Comparison of ENCODE assay signal across 8 cellular contexts in genomic region chr17:67471118-67471517, GRCh38.
"Had no signal": no experiment of that assay in that cellular context is flagged by ENCODE, and none has a peak within 500 bp of the region (broad histone marks: within the 10 kb centered on the region; RNA-seq: fewer than 3 reads in every experiment).

No MANE protein-coding gene starts in this region.

- H3K27ac ChIP-seq: GM23248, KMS-11 had no signal

- H3K36me3 ChIP-seq: HAP-1 had no signal

- H3K4me2 ChIP-seq: KMS-11 had no signal

- H2AFZ ChIP-seq: GM23248 had no signal

- H3K4me3 ChIP-seq: GM23248, HAP-1 had no signal

- ATAC-seq: HCT116 had no signal

- DNase-seq: GM23248, GOT3, H7, IMR-90, KBM-7 had no signal

- H3K9ac ChIP-seq: GM23248, KMS-11 had no signal
